In genomic region chr1:155968670-155969069, GRCh38 we compare ENCODE assay signal across 9 cellular contexts. TPM values are rescaled to one million over a fixed set of nuclear protein-coding genes. Genes with fewer than 3 reads are reported as not detected.
DNase-seq lines count a peak whose midpoint lies in the region; ATAC-seq, FAIRE-seq and TF ChIP-seq lines count a peak whose summit lies in the region.
"Had no signal": no experiment of that assay in that cellular context is flagged by ENCODE, and none has a peak within 500 bp of the region (broad histone marks: within the 10 kb centered on the region; RNA-seq: fewer than 3 reads in every experiment).

No MANE protein-coding gene starts in this region.

- H2BK120ac ChIP-seq in H1 (replicated peaks; ENCODE audit: low read depth, low read length), result no peak overlapping the region

- H3K4me3 ChIP-seq in H1 (ENCODE audit: extremely low read depth in 1 of 4, insufficient read depth in 2 of 4, low read depth in 3 of 4, low read length in 4 of 4), result no peak overlapping the region

- no peak for TF ChIP-seq RAD21 in H1 (IDR thresholded peaks at IDR 0.05 in 1 of 2, conservative IDR thresholded peaks at IDR 0.05 in 1 of 2; ENCODE audit: low read depth in 2 of 2, low read length in 2 of 2)

- no peak overlapping the region for H3K23ac ChIP-seq in H1 (ENCODE audit: insufficient read length)

- ATAC-seq in naive thymus-derived CD8-positive, alpha-beta T cell, result no peak
- ATAC-seq in HG03280 (IDR thresholded peaks at IDR 0.05; ENCODE audit: unreplicated experiment), result no peak

- CTCF ChIA-PET in H1 (lab: Charles Lee; ENCODE audit: partially characterized antibody), result interaction anchor here (0.7 to 6.7 kb wide), 12 partner anchors 9 to 173 kb away, joined by 3 to 79 read pairs (median 8); partner anchors contain the start of genes ARHGEF2, LAMTOR2 and UBQLN4

- DNase-seq in Ammon's horn (ENCODE audit: low spot score) (peak; percentile 95), NCI-H1694 treated with DMSO at 0.1 percent for 48 hours (lab: John Stamatoyannopoulos, UW) (peak; percentile 86), H1 (ENCODE audit: low read depth in 1 of 2, low spot score in 2 of 2) (no peak), inferior parietal cortex (ENCODE audit: extremely low spot score) (no peak)
- DNase-seq in naive thymus-derived CD8-positive, alpha-beta T cell, result peak in 1 of 10 donors; percentile 40
- no peak for DNase-seq in stimulated activated CD4-positive, alpha-beta T cell treated with anti-CD3 and anti-CD28 coated beads, Interleukin-1b, Interleukin-23, amount 100 ng/mL, for 48 hours
- no peak for DNase-seq in stimulated activated CD8-positive, alpha-beta memory T cell treated with anti-CD3 and anti-CD28 coated beads, Interleukin-4, amount 100 ng/mL, for 48 hours

- no peak overlapping the region for H2AFZ ChIP-seq in H1 (ENCODE audit: low read length)

- no peak overlapping the region for H2BK12ac ChIP-seq in H1 (ENCODE audit: low read depth, low read length)

- peak overlapping the region; percentile 73 to 89 (median 83) for H3K4me3 Mint-ChIP-seq in naive thymus-derived CD8-positive, alpha-beta T cell

- H3K18ac ChIP-seq in H1 (ENCODE audit: extremely low read depth, low read length), result no peak overlapping the region

- peaks cover 0 to 33% (median 17%) of the 10 kb centered on the region in 4 experiments; a peak in 6 of 7 replicates for H3K4me1 ChIP-seq in H1 (replicated peaks in 1 of 4; ENCODE audit: control insufficient read depth in 3 of 4, insufficient read depth in 4 of 4, low read length in 3 of 4)

- peaks cover 17 to 31% of the 10 kb centered on the region in 2 experiments for H4K20me1 ChIP-seq in H1 (replicated peaks in 1 of 2; ENCODE audit: control insufficient read depth in 1 of 2, insufficient read depth in 2 of 2, low read length in 2 of 2)

- no peak for FAIRE-seq in H1 (lab: Jason Lieb, UNC)

- H3K9me3 Mint-ChIP-seq in naive thymus-derived CD8-positive, alpha-beta T cell, result no peaks in the 10 kb centered on the region

- H4K5ac ChIP-seq in H1 (ENCODE audit: insufficient read length, low read depth, low read length), result no peak overlapping the region

- no peak for TF ChIP-seq EP300 in H1 (IDR thresholded peaks at IDR 0.05; ENCODE audit: borderline replicate concordance in 1 of 2, low read depth in 2 of 2, low read length in 2 of 2)

- H3K4me2 ChIP-seq in H1 (ENCODE audit: insufficient read depth in 1 of 2, low read depth in 2 of 2, low read length in 2 of 2), result no peak overlapping the region

- no peak for TF ChIP-seq POLR2A in H1 (IDR thresholded peaks at IDR 0.05; ENCODE audit: control extremely low read depth in 1 of 2, low read depth in 2 of 2, low read length in 2 of 2)

- no peak overlapping the region for H3K4ac ChIP-seq in H1 (replicated peaks; ENCODE audit: insufficient read length, low read depth, low read length)

- no peak overlapping the region for H4K91ac ChIP-seq in H1 (replicated peaks; ENCODE audit: insufficient read length, low read length)

- H2BK20ac ChIP-seq in H1 (ENCODE audit: low read length), result no peak overlapping the region

- no peak overlapping the region for H4K8ac ChIP-seq in H1 (ENCODE audit: extremely low read depth, insufficient read depth, low read length)

- H2BK15ac ChIP-seq in H1 (ENCODE audit: low read length), result no peak overlapping the region

- WGBS in H1 (ENCODE audit: extremely low coverage in 1 of 2, insufficient coverage in 1 of 2, insufficient read length in 1 of 2, insufficient replicate concordance in 2 of 2, low coverage in 1 of 2, low lambda C conversion rate in 2 of 2, missing lambda C conversion rate in 1 of 2), 2 experiments, result 91% methylated on average over 3 of the region's 3 CpGs; no CpG with 5 or more reads in 1 of the 2 experiments

- no peaks in the 10 kb centered on the region for H3K9me3 ChIP-seq in H1 (ENCODE audit: insufficient read depth in 2 of 2, low read depth in 1 of 2, low read length in 1 of 2)

- H3K36me3 Mint-ChIP-seq in naive thymus-derived CD8-positive, alpha-beta T cell, result peaks cover 0 to 85% (median 2%) of the 10 kb centered on the region in 3 donors

- H3K27me3 ChIP-seq in H1 (replicated peaks in 1 of 4; ENCODE audit: control insufficient read depth in 3 of 4, extremely low read depth in 1 of 4, insufficient read depth in 3 of 4, low read length in 3 of 4), result no peaks in the 10 kb centered on the region

- no peaks in the 10 kb centered on the region for H3K23me2 ChIP-seq in H1 (ENCODE audit: low read depth, low read length)

- no peaks in the 10 kb centered on the region for H3K27me3 Mint-ChIP-seq in naive thymus-derived CD8-positive, alpha-beta T cell

- peaks cover 64 to 86% (median 84%) of the 10 kb centered on the region in 4 donors for H3K4me1 Mint-ChIP-seq in naive thymus-derived CD8-positive, alpha-beta T cell

- H3K79me1 ChIP-seq in H1 (ENCODE audit: low read depth, low read length), result peaks cover 29% of the 10 kb centered on the region

- H3K9ac ChIP-seq in H1 (replicated peaks in 1 of 4; ENCODE audit: extremely low read depth in 1 of 4, low read depth in 3 of 4, low read length in 3 of 4), result no peak overlapping the region

- no peak overlapping the region for H2AK5ac ChIP-seq in H1 (ENCODE audit: low read depth, low read length)

- peaks cover 17 to 42% (median 29%) of the 10 kb centered on the region in 4 experiments for H3K36me3 ChIP-seq in H1 (ENCODE audit: control insufficient read depth in 2 of 4, insufficient read depth in 4 of 4, low read length in 3 of 4)

- no peak overlapping the region for H3K56ac ChIP-seq in H1 (replicated peaks; ENCODE audit: insufficient read length, low read depth, low read length)

- no peak overlapping the region for H2BK5ac ChIP-seq in H1 (ENCODE audit: low read depth, low read length)

- peak overlapping the region; percentile 89 to 97 (median 93) for H3K27ac Mint-ChIP-seq in naive thymus-derived CD8-positive, alpha-beta T cell

- no peak for TF ChIP-seq CTCF in H1 (IDR thresholded peaks at IDR 0.05; ENCODE audit: control extremely low read depth in 1 of 3, insufficient read depth in 1 of 3, low read depth in 1 of 3, low read length in 3 of 3)

- H3K27ac ChIP-seq in H1 (ENCODE audit: low read depth, low read length), result 0 out of 2 replicates have a peak overlapping the region, but pooled peaks have one; percentile 44

- H3K14ac ChIP-seq in H1 (ENCODE audit: insufficient read length), result no peak overlapping the region

- peaks cover 11 to 57% of the 10 kb centered on the region in 2 experiments for H3K79me2 ChIP-seq in H1 (ENCODE audit: control insufficient read depth in 1 of 2, insufficient read depth in 2 of 2, low read length in 2 of 2)

- POLR2A ChIA-PET in H1 (lab: Charles Lee; ENCODE audit: partially characterized antibody), result interaction anchor here (0.9 to 16.7 kb wide), 6 partner anchors 16 to 115 kb away, joined by 3 to 282 read pairs (median 7); partner anchors contain the start of genes ARHGEF2 and KHDC4
- POLR2A ChIA-PET in naive thymus-derived CD8-positive, alpha-beta T cell (lab: Charles Lee), result interaction anchor here (0.6 to 31.8 kb wide), 6 partner anchors 6 to 718 kb away, joined by 3 to 612 read pairs (median 12); partner anchors contain the start of genes ARHGEF2 and KHDC4

RNA-seq across cellular contexts. Expression of gene ARHGEF2, which starts 9.7 kb away (rescaled TPM):
- total RNA-seq in H1 (2021; fragmentation: NEBNext Ultra II Directional; extraction: Animal tissue kit (Norgen Biotek cat#: 25700)), result 68.3 and 80.5 TPM in 2 replicates
- polyA plus RNA-seq in H1 (2011; rRNA removed), result 42.7 and 55.0 TPM in 2 replicates
- polyA plus RNA-seq in H1 (2011; cell fraction: cytosol; rRNA removed), result 36.0 TPM
- 102 TPM for polyA plus RNA-seq in H1 (2011; cell fraction: nucleus; rRNA removed)
- 54.6 to 83.3 TPM (median 61.5 TPM) in 4 replicates for polyA plus RNA-seq in H1 (2012, experiment 1 of 2)
- 40.4 TPM for polyA plus RNA-seq in H1 (2012, experiment 2 of 2)
- polyA plus RNA-seq in H1 (2013, experiment 1 of 2), result 27.1 TPM
- polyA plus RNA-seq in H1 (2013, experiment 2 of 2), result 27.2 TPM
- 67.3 and 87.2 TPM in 2 replicates for polyA minus RNA-seq in H1 (2011; rRNA and poly(A)+ RNA removed)
- 29.9 TPM for polyA minus RNA-seq in H1 (2011; cell fraction: cytosol; rRNA and poly(A)+ RNA removed)
- 75.9 TPM for polyA minus RNA-seq in H1 (2011; cell fraction: nucleus; rRNA and poly(A)+ RNA removed)
- total RNA-seq in naive thymus-derived CD8-positive, alpha-beta T cell, result 100 to 1,000 TPM; 204 to 210 TPM
- polyA plus RNA-seq in naive thymus-derived CD8-positive, alpha-beta T cell, result 10 to 100 TPM; 13.8 to 22.0 (median 15.8) TPM

RNA-seq across cellular contexts. Expression of gene RXFP4, which starts 27.2 kb away (rescaled TPM):
- not detected in 2 replicates for total RNA-seq in H1 (2021; fragmentation: NEBNext Ultra II Directional; extraction: Animal tissue kit (Norgen Biotek cat#: 25700))
- polyA plus RNA-seq in H1 (2011; rRNA removed), result 0.09 TPM in 1 of 2 replicates, not detected in the other
- polyA plus RNA-seq in H1 (2011; cell fraction: cytosol; rRNA removed), result not detected
- polyA plus RNA-seq in H1 (2011; cell fraction: nucleus; rRNA removed), result not detected
- 0.18 TPM in 1 of 4 replicates, not detected in the others for polyA plus RNA-seq in H1 (2012, experiment 1 of 2)
- not detected for polyA plus RNA-seq in H1 (2012, experiment 2 of 2)
- polyA plus RNA-seq in H1 (2013, experiment 1 of 2), result not detected
- polyA plus RNA-seq in H1 (2013, experiment 2 of 2), result not detected
- polyA minus RNA-seq in H1 (2011; rRNA and poly(A)+ RNA removed), result 0.15 TPM in 1 of 2 replicates, not detected in the other
- polyA minus RNA-seq in H1 (2011; cell fraction: cytosol; rRNA and poly(A)+ RNA removed), result not detected
- polyA minus RNA-seq in H1 (2011; cell fraction: nucleus; rRNA and poly(A)+ RNA removed), result 0.70 TPM
- not detected for total RNA-seq in naive thymus-derived CD8-positive, alpha-beta T cell
- polyA plus RNA-seq in naive thymus-derived CD8-positive, alpha-beta T cell, result under 1 TPM in 1 of 3 donors, not detected in 2; 0.46 TPM
- total RNA-seq: RPMI7951 had no signal

RNA-seq across cellular contexts. Expression of gene KHDC4, which starts 34.5 kb away (rescaled TPM):
- total RNA-seq in H1 (2021; fragmentation: NEBNext Ultra II Directional; extraction: Animal tissue kit (Norgen Biotek cat#: 25700)), result 53.4 and 56.6 TPM in 2 replicates
- polyA plus RNA-seq in H1 (2011; rRNA removed), result 59.9 and 81.1 TPM in 2 replicates
- 82.9 TPM for polyA plus RNA-seq in H1 (2011; cell fraction: cytosol; rRNA removed)
- polyA plus RNA-seq in H1 (2011; cell fraction: nucleus; rRNA removed), result 112 TPM
- 50.2 to 59.1 TPM (median 55.5 TPM) in 4 replicates for polyA plus RNA-seq in H1 (2012, experiment 1 of 2)
- polyA plus RNA-seq in H1 (2012, experiment 2 of 2), result 11.6 TPM
- 46.7 TPM for polyA plus RNA-seq in H1 (2013, experiment 1 of 2)
- 44.1 TPM for polyA plus RNA-seq in H1 (2013, experiment 2 of 2)
- polyA minus RNA-seq in H1 (2011; rRNA and poly(A)+ RNA removed), result 89.4 and 120 TPM in 2 replicates
- 50.6 TPM for polyA minus RNA-seq in H1 (2011; cell fraction: cytosol; rRNA and poly(A)+ RNA removed)
- 103 TPM for polyA minus RNA-seq in H1 (2011; cell fraction: nucleus; rRNA and poly(A)+ RNA removed)
- 100 to 1,000 TPM; 109 to 110 TPM for total RNA-seq in naive thymus-derived CD8-positive, alpha-beta T cell
- polyA plus RNA-seq in naive thymus-derived CD8-positive, alpha-beta T cell, result 1 to 10 TPM; 5.0 to 7.2 (median 6.5) TPM

RNA-seq across cellular contexts. Expression of gene SSR2, which starts 52.1 kb away (rescaled TPM):
- total RNA-seq in H1 (2021; fragmentation: NEBNext Ultra II Directional; extraction: Animal tissue kit (Norgen Biotek cat#: 25700)), result 190 and 196 TPM in 2 replicates
- polyA plus RNA-seq in H1 (2011; rRNA removed), result 411 and 648 TPM in 2 replicates
- polyA plus RNA-seq in H1 (2011; cell fraction: cytosol; rRNA removed), result 513 TPM
- polyA plus RNA-seq in H1 (2011; cell fraction: nucleus; rRNA removed), result 240 TPM
- 232 to 248 TPM (median 244 TPM) in 4 replicates for polyA plus RNA-seq in H1 (2012, experiment 1 of 2)
- 448 TPM for polyA plus RNA-seq in H1 (2012, experiment 2 of 2)
- 408 TPM for polyA plus RNA-seq in H1 (2013, experiment 1 of 2)
- 481 TPM for polyA plus RNA-seq in H1 (2013, experiment 2 of 2)
- polyA minus RNA-seq in H1 (2011; rRNA and poly(A)+ RNA removed), result 282 and 428 TPM in 2 replicates
- polyA minus RNA-seq in H1 (2011; cell fraction: cytosol; rRNA and poly(A)+ RNA removed), result 95.5 TPM
- 85.3 TPM for polyA minus RNA-seq in H1 (2011; cell fraction: nucleus; rRNA and poly(A)+ RNA removed)
- total RNA-seq in naive thymus-derived CD8-positive, alpha-beta T cell, result 100 to 1,000 TPM; 199 to 218 TPM
- polyA plus RNA-seq in naive thymus-derived CD8-positive, alpha-beta T cell, result 100 to 1,000 TPM; 345 to 396 (median 347) TPM

RNA-seq across cellular contexts. Expression of gene RIT1, which starts 57.5 kb away (rescaled TPM):
- 25.3 TPM in 2 replicates for total RNA-seq in H1 (2021; fragmentation: NEBNext Ultra II Directional; extraction: Animal tissue kit (Norgen Biotek cat#: 25700))
- 19.7 and 26.8 TPM in 2 replicates for polyA plus RNA-seq in H1 (2011; rRNA removed)
- 26.9 TPM for polyA plus RNA-seq in H1 (2011; cell fraction: cytosol; rRNA removed)
- 10.2 TPM for polyA plus RNA-seq in H1 (2011; cell fraction: nucleus; rRNA removed)
- polyA plus RNA-seq in H1 (2012, experiment 1 of 2), result 25.7 to 29.6 TPM (median 27.8 TPM) in 4 replicates
- 3.2 TPM for polyA plus RNA-seq in H1 (2012, experiment 2 of 2)
- 8.1 TPM for polyA plus RNA-seq in H1 (2013, experiment 1 of 2)
- 8.5 TPM for polyA plus RNA-seq in H1 (2013, experiment 2 of 2)
- 41.7 and 49.5 TPM in 2 replicates for polyA minus RNA-seq in H1 (2011; rRNA and poly(A)+ RNA removed)
- 18.3 TPM for polyA minus RNA-seq in H1 (2011; cell fraction: cytosol; rRNA and poly(A)+ RNA removed)
- 14.1 TPM for polyA minus RNA-seq in H1 (2011; cell fraction: nucleus; rRNA and poly(A)+ RNA removed)
- total RNA-seq in naive thymus-derived CD8-positive, alpha-beta T cell, result 10 to 100 TPM; 39.2 to 42.5 TPM
- polyA plus RNA-seq in naive thymus-derived CD8-positive, alpha-beta T cell, result 10 to 100 TPM; 16.4 to 18.0 (median 17.0) TPM

Comparison
In these comparisons a context has a peak if more than half of its experiments do, and no peak if none do; other contexts are left out.
1. DNase-seq: peak in Ammon's horn (single experiment) and NCI-H1694 treated with DMSO at 0.1 percent for 48 hours (single experiment); none in H1 (0 of 2), inferior parietal cortex (single experiment), stimulated activated CD4-positive, alpha-beta T cell treated with anti-CD3 and anti-CD28 coated beads, Interleukin-1b, Interleukin-23, amount 100 ng/mL, for 48 hours (single experiment) and stimulated activated CD8-positive, alpha-beta memory T cell treated with anti-CD3 and anti-CD28 coated beads, Interleukin-4, amount 100 ng/mL, for 48 hours (single experiment).